Comparison of ENCODE assay signal across 1 cellular context in the genomic region with DNA sequence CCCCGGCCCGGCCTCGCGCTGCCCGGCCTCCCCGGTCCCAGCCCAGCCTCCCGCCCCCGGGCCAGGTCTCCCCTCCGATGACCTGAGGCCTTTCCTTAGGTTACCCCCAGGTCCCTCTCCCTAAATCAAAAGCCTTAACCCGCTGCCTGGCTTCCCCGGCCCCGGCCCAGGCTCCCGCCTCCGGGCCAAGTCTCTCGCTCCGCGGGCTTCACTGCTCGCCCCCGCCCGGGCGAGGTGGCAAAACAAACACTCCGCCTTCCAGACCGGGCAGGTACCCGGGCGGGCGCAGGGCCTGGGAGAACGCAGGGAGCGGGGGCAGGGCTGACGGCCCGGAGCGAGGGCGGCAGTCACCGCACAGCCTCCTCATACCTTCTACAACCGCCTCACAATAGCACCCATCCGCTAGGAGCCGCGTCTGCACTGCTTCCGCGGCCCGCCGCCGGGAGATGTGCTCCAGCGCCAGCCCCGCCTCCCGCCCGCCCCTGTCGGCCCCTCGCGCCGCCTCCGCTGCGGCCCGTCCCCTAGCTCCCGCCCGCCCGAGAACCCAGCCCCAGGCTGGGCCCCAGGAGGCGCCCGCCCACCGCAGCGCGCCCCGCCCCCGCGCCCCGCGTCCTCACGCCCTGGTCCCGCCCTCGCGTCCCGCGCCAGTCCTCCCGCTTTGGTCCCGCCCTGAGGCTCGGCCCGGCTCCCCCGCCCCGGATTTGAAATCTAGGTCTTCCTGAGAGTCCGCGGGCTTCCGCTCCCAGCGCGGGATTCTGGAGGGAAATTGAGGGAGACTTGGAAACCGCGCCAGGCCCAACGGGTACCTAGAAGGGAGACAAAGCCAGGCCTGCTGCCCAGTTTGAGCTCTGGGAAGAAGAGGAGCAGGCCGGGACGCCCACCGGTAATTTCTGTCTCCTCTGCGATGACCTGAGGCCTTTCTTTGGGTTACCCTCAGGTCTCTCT.
A peak's percentile ranks its signal among the peaks of the same experiment; 100 is the strongest.
TF ChIP-seq lines count a peak whose summit lies in the region.

A gene (minus strand): TSS at position 422 of the 945 bp plus-strand sequence. CDS start 10,994 bp downstream, outside the sequence.
A gene with protein sequence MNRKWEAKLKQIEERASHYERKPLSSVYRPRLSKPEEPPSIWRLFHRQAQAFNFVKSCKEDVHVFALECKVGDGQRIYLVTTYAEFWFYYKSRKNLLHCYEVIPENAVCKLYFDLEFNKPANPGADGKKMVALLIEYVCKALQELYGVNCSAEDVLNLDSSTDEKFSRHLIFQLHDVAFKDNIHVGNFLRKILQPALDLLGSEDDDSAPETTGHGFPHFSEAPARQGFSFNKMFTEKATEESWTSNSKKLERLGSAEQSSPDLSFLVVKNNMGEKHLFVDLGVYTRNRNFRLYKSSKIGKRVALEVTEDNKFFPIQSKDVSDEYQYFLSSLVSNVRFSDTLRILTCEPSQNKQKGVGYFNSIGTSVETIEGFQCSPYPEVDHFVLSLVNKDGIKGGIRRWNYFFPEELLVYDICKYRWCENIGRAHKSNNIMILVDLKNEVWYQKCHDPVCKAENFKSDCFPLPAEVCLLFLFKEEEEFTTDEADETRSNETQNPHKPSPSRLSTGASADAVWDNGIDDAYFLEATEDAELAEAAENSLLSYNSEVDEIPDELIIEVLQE (plus strand): TSS at position 713 of the 945 bp plus-strand sequence. CDS start 7,403 bp downstream, outside the sequence.

TF ChIP-seq in GM12878, 131 proteins besides CTCF, POLR2A, EP300 and RAD21 (continued from another document):
- TF ChIP-seq, protein P1, sequence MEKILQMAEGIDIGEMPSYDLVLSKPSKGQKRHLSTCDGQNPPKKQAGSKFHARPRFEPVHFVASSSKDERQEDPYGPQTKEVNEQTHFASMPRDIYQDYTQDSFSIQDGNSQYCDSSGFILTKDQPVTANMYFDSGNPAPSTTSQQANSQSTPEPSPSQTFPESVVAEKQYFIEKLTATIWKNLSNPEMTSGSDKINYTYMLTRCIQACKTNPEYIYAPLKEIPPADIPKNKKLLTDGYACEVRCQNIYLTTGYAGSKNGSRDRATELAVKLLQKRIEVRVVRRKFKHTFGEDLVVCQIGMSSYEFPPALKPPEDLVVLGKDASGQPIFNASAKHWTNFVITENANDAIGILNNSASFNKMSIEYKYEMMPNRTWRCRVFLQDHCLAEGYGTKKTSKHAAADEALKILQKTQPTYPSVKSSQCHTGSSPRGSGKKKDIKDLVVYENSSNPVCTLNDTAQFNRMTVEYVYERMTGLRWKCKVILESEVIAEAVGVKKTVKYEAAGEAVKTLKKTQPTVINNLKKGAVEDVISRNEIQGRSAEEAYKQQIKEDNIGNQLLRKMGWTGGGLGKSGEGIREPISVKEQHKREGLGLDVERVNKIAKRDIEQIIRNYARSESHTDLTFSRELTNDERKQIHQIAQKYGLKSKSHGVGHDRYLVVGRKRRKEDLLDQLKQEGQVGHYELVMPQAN (conservative IDR thresholded peaks at IDR 0.05): peak; percentile 67
- no peak for TF ChIP-seq CBX3 (IDR thresholded peaks at IDR 0.05; ENCODE audit: borderline replicate concordance, low read depth)
- peak; percentile 79 for TF ChIP-seq NR2C1 (IDR thresholded peaks at IDR 0.05)
- TF ChIP-seq MYB (IDR thresholded peaks at IDR 0.05; ENCODE audit: borderline replicate concordance, low read depth, low read length): no peak
- TF ChIP-seq NBN (IDR thresholded peaks at IDR 0.05): peak; percentile 46; the same call in 1 of the 2 replicates
- TF ChIP-seq MEF2B (IDR thresholded peaks at IDR 0.05; ENCODE audit: partially characterized antibody, poor library complexity, severe bottlenecking): no peak
- TF ChIP-seq SMC3 (IDR thresholded peaks at IDR 0.05; ENCODE audit: borderline replicate concordance, low read length): peak; percentile 20
- TF ChIP-seq LARP7 (IDR thresholded peaks at IDR 0.05): no peak
- TF ChIP-seq, protein P2, sequence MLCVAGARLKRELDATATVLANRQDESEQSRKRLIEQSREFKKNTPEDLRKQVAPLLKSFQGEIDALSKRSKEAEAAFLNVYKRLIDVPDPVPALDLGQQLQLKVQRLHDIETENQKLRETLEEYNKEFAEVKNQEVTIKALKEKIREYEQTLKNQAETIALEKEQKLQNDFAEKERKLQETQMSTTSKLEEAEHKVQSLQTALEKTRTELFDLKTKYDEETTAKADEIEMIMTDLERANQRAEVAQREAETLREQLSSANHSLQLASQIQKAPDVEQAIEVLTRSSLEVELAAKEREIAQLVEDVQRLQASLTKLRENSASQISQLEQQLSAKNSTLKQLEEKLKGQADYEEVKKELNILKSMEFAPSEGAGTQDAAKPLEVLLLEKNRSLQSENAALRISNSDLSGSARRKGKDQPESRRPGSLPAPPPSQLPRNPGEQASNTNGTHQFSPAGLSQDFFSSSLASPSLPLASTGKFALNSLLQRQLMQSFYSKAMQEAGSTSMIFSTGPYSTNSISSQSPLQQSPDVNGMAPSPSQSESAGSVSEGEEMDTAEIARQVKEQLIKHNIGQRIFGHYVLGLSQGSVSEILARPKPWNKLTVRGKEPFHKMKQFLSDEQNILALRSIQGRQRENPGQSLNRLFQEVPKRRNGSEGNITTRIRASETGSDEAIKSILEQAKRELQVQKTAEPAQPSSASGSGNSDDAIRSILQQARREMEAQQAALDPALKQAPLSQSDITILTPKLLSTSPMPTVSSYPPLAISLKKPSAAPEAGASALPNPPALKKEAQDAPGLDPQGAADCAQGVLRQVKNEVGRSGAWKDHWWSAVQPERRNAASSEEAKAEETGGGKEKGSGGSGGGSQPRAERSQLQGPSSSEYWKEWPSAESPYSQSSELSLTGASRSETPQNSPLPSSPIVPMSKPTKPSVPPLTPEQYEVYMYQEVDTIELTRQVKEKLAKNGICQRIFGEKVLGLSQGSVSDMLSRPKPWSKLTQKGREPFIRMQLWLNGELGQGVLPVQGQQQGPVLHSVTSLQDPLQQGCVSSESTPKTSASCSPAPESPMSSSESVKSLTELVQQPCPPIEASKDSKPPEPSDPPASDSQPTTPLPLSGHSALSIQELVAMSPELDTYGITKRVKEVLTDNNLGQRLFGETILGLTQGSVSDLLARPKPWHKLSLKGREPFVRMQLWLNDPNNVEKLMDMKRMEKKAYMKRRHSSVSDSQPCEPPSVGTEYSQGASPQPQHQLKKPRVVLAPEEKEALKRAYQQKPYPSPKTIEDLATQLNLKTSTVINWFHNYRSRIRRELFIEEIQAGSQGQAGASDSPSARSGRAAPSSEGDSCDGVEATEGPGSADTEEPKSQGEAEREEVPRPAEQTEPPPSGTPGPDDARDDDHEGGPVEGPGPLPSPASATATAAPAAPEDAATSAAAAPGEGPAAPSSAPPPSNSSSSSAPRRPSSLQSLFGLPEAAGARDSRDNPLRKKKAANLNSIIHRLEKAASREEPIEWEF (IDR thresholded peaks at IDR 0.05; ENCODE audit: insufficient replicate concordance, low read depth, low read length): no peak
- peak; percentile 27; the same call in 1 of the 2 replicates for TF ChIP-seq CREM (IDR thresholded peaks at IDR 0.05; ENCODE audit: low read depth)
- TF ChIP-seq, protein P3, sequence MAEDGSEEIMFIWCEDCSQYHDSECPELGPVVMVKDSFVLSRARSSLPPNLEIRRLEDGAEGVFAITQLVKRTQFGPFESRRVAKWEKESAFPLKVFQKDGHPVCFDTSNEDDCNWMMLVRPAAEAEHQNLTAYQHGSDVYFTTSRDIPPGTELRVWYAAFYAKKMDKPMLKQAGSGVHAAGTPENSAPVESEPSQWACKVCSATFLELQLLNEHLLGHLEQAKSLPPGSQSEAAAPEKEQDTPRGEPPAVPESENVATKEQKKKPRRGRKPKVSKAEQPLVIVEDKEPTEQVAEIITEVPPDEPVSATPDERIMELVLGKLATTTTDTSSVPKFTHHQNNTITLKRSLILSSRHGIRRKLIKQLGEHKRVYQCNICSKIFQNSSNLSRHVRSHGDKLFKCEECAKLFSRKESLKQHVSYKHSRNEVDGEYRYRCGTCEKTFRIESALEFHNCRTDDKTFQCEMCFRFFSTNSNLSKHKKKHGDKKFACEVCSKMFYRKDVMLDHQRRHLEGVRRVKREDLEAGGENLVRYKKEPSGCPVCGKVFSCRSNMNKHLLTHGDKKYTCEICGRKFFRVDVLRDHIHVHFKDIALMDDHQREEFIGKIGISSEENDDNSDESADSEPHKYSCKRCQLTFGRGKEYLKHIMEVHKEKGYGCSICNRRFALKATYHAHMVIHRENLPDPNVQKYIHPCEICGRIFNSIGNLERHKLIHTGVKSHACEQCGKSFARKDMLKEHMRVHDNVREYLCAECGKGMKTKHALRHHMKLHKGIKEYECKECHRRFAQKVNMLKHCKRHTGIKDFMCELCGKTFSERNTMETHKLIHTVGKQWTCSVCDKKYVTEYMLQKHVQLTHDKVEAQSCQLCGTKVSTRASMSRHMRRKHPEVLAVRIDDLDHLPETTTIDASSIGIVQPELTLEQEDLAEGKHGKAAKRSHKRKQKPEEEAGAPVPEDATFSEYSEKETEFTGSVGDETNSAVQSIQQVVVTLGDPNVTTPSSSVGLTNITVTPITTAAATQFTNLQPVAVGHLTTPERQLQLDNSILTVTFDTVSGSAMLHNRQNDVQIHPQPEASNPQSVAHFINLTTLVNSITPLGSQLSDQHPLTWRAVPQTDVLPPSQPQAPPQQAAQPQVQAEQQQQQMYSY (CRISPR knock-in tag; IDR thresholded peaks at IDR 0.05): no peak
- TF ChIP-seq, protein P4, sequence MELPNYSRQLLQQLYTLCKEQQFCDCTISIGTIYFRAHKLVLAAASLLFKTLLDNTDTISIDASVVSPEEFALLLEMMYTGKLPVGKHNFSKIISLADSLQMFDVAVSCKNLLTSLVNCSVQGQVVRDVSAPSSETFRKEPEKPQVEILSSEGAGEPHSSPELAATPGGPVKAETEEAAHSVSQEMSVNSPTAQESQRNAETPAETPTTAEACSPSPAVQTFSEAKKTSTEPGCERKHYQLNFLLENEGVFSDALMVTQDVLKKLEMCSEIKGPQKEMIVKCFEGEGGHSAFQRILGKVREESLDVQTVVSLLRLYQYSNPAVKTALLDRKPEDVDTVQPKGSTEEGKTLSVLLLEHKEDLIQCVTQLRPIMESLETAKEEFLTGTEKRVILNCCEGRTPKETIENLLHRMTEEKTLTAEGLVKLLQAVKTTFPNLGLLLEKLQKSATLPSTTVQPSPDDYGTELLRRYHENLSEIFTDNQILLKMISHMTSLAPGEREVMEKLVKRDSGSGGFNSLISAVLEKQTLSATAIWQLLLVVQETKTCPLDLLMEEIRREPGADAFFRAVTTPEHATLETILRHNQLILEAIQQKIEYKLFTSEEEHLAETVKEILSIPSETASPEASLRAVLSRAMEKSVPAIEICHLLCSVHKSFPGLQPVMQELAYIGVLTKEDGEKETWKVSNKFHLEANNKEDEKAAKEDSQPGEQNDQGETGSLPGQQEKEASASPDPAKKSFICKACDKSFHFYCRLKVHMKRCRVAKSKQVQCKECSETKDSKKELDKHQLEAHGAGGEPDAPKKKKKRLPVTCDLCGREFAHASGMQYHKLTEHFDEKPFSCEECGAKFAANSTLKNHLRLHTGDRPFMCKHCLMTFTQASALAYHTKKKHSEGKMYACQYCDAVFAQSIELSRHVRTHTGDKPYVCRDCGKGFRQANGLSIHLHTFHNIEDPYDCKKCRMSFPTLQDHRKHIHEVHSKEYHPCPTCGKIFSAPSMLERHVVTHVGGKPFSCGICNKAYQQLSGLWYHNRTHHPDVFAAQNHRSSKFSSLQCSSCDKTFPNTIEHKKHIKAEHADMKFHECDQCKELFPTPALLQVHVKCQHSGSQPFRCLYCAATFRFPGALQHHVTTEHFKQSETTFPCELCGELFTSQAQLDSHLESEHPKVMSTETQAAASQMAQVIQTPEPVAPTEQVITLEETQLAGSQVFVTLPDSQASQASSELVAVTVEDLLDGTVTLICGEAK (IDR thresholded peaks at IDR 0.05; ENCODE audit: borderline replicate concordance): peak; percentile 60; the same call in 1 of the 2 replicates
- TF ChIP-seq, protein P5, sequence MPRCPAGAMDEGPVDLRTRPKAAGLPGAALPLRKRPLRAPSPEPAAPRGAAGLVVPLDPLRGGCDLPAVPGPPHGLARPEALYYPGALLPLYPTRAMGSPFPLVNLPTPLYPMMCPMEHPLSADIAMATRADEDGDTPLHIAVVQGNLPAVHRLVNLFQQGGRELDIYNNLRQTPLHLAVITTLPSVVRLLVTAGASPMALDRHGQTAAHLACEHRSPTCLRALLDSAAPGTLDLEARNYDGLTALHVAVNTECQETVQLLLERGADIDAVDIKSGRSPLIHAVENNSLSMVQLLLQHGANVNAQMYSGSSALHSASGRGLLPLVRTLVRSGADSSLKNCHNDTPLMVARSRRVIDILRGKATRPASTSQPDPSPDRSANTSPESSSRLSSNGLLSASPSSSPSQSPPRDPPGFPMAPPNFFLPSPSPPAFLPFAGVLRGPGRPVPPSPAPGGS (IDR thresholded peaks at IDR 0.05; ENCODE audit: borderline replicate concordance, insufficient read depth, low read depth, low read length, poor library complexity, severe bottlenecking): peak; percentile 7
- TF ChIP-seq PML (IDR thresholded peaks at IDR 0.05; ENCODE audit: low read length): peak; percentile 78
- TF ChIP-seq RB1 (IDR thresholded peaks at IDR 0.05; ENCODE audit: borderline replicate concordance): peak; percentile 64; the same call in 1 of the 2 replicates
- peak; percentile 81 for TF ChIP-seq SIN3A (IDR thresholded peaks at IDR 0.05; ENCODE audit: low read depth, low read length)
- TF ChIP-seq BRCA1 (IDR thresholded peaks at IDR 0.05; ENCODE audit: low read depth, low read length): no peak
- TF ChIP-seq CBFB (IDR thresholded peaks at IDR 0.05; ENCODE audit: low read depth): peak; percentile 3; the same call in 1 of the 2 replicates
- peak; percentile 45; the same call in 1 of the 2 replicates for TF ChIP-seq PAX5 (IDR thresholded peaks at IDR 0.05; ENCODE audit: borderline replicate concordance, low read depth, low read length)
- TF ChIP-seq EGR1 (IDR thresholded peaks at IDR 0.05; ENCODE audit: borderline replicate concordance in 1 of 2, low read depth in 2 of 2, low read length in 2 of 2): peak; percentile 32 to 89
